In the genomic region with DNA sequence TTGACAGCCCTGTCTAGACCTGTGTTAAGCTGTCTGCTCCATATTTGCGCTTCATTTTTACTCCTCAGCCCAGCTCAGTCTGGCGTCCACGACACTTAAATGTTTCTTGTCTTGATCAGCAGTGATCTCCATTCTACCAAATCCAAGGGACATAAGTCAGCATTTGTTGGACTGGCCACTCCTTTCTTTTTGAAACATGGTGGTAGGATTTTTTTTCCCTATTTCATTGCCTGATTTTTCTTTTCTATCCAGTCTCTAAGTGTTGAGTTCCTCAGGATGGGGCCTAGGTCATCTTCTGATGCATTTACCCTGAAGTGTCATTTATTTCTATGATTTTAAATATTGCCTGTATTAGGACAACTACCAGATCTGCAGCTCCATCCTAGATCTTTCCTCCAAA, we compare ENCODE assay signal across 8 cellular contexts. TPM values are rescaled to one million over a fixed set of nuclear protein-coding genes. Genes with fewer than 3 reads are reported as not detected.
DNase-seq lines count a peak whose midpoint lies in the region; ATAC-seq, FAIRE-seq and TF ChIP-seq lines count a peak whose summit lies in the region.

No MANE protein-coding gene starts in this region.

- no peaks in the 10 kb centered on the region for H3K27me3 Mint-ChIP-seq in T-cell

- POLR2A ChIA-PET in T-cell (lab: Charles Lee): interaction anchor here (0.6 to 2.4 kb wide), 4 partner anchors 17 to 106 kb away, joined by 5 to 20 read pairs (median 13); a partner anchor contains a TSS

- FAIRE-seq in GM19239 (lab: Jason Lieb, UNC): no peak

- ATAC-seq in T-cell (replicated peaks in 1 of 4): no peak

- H3K36me3 Mint-ChIP-seq in T-cell: peaks cover 5% of the 10 kb centered on the region

- peak overlapping the region; percentile 85 to 94 (median 86) for H3K4me3 Mint-ChIP-seq in T-cell

- H3K27ac Mint-ChIP-seq in T-cell: peak overlapping the region; percentile 88 to 94

- CTCF ChIA-PET in T-cell (lab: Charles Lee): interaction anchor here (0.6 to 2.9 kb wide), 6 partner anchors 16 to 265 kb away, joined by 3 to 62 read pairs (median 9); a partner anchor contains a TSS

- no peaks in the 10 kb centered on the region for H3K9me3 Mint-ChIP-seq in T-cell

- peaks cover 26 to 31% (median 27%) of the 10 kb centered on the region in 3 donors for H3K4me1 Mint-ChIP-seq in T-cell

- DNase-seq in T-cell: no peak
- no peak for DNase-seq in fibroblast of pulmonary artery (ENCODE audit: low read depth)
- no peak for DNase-seq in skeletal muscle cell (ENCODE audit: low read depth)
- DNase-seq in GM19239 (ENCODE audit: insufficient read length, low spot score): no peak
- DNase-seq in NCI-H2107 (lab: John Stamatoyannopoulos, UW): no peak
- DNase-seq in T1000 (lab: John Stamatoyannopoulos, UW): no peak
- DNase-seq in NCI-H128 (lab: John Stamatoyannopoulos, UW; ENCODE audit: unreplicated experiment): no peak

- TF ChIP-seq CTCF in GM12875 (IDR thresholded peaks at IDR 0.05; ENCODE audit: borderline replicate concordance, insufficient read depth, low read depth, low read length): no peak
- TF ChIP-seq CTCF in fibroblast of pulmonary artery (IDR thresholded peaks at IDR 0.05; ENCODE audit: low read length, missing control alignments): no peak

- H3K4me3 ChIP-seq in GM12875 (ENCODE audit: low read depth, low read length) (peak overlapping the region; percentile 89), fibroblast of pulmonary artery (replicated peaks; ENCODE audit: low read depth, low read length) (peak overlapping the region; percentile 75), skeletal muscle cell (ENCODE audit: low read depth, low read length) (peak overlapping the region; percentile 74)

RNA-seq across cellular contexts. Expression of a gene that starts 0.9 kb away (rescaled TPM):
- 100 to 1,000 TPM in 2 of 5 donors, 10 to 100 TPM in 3; 80.1 to 110 (median 94.6) TPM for total RNA-seq in T-cell

RNA-seq across cellular contexts. Expression of a gene that starts 1.4 kb away (rescaled TPM):
- 100 to 1,000 TPM in 4 of 5 donors, 10 to 100 TPM in 1; 90.5 to 188 (median 185) TPM for total RNA-seq in T-cell

RNA-seq across cellular contexts. Expression of a gene that starts 16.5 kb away (rescaled TPM):
- 1 to 10 TPM; 3.3 to 5.6 (median 4.0) TPM for total RNA-seq in T-cell

RNA-seq across cellular contexts. Expression of a gene that starts 20.9 kb away (rescaled TPM):
- total RNA-seq in T-cell: 10 to 100 TPM; 11.6 to 29.1 (median 14.9) TPM

RNA-seq across cellular contexts. Expression of a gene that starts 22.2 kb away (rescaled TPM):
- under 1 TPM in 4 of 5 donors, not detected in 1; 0.36 to 0.70 (median 0.54) TPM for total RNA-seq in T-cell
